15 cellular contexts compared by ENCODE assay signal in genomic region chr1:34785875-34786470, GRCh38. TPM values are rescaled to one million over a fixed set of nuclear protein-coding genes. Genes with fewer than 3 reads are reported as not detected.
DNase-seq lines count a peak whose midpoint lies in the region; ATAC-seq and TF ChIP-seq lines count a peak whose summit lies in the region.
"Had no signal": no experiment of that assay in that cellular context is flagged by ENCODE, and none has a peak within 500 bp of the region (broad histone marks: within the 10 kb centered on the region; RNA-seq: fewer than 3 reads in every experiment).

No MANE protein-coding gene starts in this region.

- CTCF ChIA-PET in HEK293 (lab: Yijun Ruan, JAX) (interaction anchor here (0.6 to 3.8 kb wide), 19 partner anchors 9 to 779 kb away, joined by 3 to 28 read pairs (median 3); partner anchors contain the start of gene GJB4), mammary epithelial cell (lab: Charles Lee; ENCODE audit: low non-redundant PET) (interaction anchor here (0.9 kb wide), 1 partner anchor 43 kb away, joined by 3 read pairs; no protein-coding TSS in a partner anchor)

- H3K9ac ChIP-seq in Loucy (ENCODE audit: low read depth, low read length, poor library complexity, severe bottlenecking) (no peak overlapping the region), mammary epithelial cell (ENCODE audit: insufficient read depth, low read length) (no peak overlapping the region), smooth muscle cell (ENCODE audit: low read depth) (no peak overlapping the region)

- POLR2A ChIA-PET in HEK293 (lab: Yijun Ruan, JAX), result interaction anchor here (0.9 kb wide), 1 partner anchor 73 kb away, joined by 4 read pairs; the partner anchor contains the start of gene SMIM12

- intact Hi-C loops in mammary epithelial cell (cut with micrococcal nuclease), result loop anchor here (1.0 to 5.0 kb wide), 3 partner anchors 44 to 986 kb away; no protein-coding TSS in a partner anchor
- intact Hi-C loops in posterior vena cava (cut with DNase I), result loop anchor here (5.0 kb wide), 2 partner anchors 66 to 81 kb away; no protein-coding TSS in a partner anchor

- H2AFZ ChIP-seq in Loucy (ENCODE audit: low read length) (0 out of 2 replicates have a peak overlapping the region, but pooled peaks have one; percentile 20), mammary epithelial cell (ENCODE audit: low read depth, low read length) (no peak overlapping the region), smooth muscle cell (ENCODE audit: low read depth) (no peak overlapping the region)

- DNase-seq in mammary epithelial cell (no peak), posterior vena cava (ENCODE audit: low spot score) (peak; percentile 62), smooth muscle cell (lab: John Stamatoyannopoulos, UW; ENCODE audit: unreplicated experiment) (no peak)
- DNase-seq: GOT3 had no signal

- 58% methylated on average over 4 of the region's 4 CpGs for WGBS in mammary epithelial cell (ENCODE audit: low coverage, missing lambda C conversion rate)
- 74% methylated on average over 4 of the region's 4 CpGs for WGBS in smooth muscle cell (ENCODE audit: low lambda C conversion rate)

- dilution Hi-C loops in mammary epithelial cell (cut with HindIII; ENCODE audit: low sequenced_read_pairs), result no loop called here

- no peaks in the 10 kb centered on the region for H3K9me2 ChIP-seq in Loucy (replicated peaks; ENCODE audit: low read depth, low read length)

- no peaks in the 10 kb centered on the region for H3K4me1 ChIP-seq in HEK293 (ENCODE audit: control insufficient read depth, insufficient read depth, low read length)
- H3K4me1 ChIP-seq in Loucy (ENCODE audit: insufficient read depth, low read length, poor library complexity, severe bottlenecking), result no peaks in the 10 kb centered on the region
- peaks cover 37% of the 10 kb centered on the region for H3K4me1 ChIP-seq in mammary epithelial cell (ENCODE audit: insufficient read depth, low read length)
- H3K4me1 ChIP-seq in smooth muscle cell (ENCODE audit: low read depth), result peaks cover 7% of the 10 kb centered on the region
- H3K4me1 ChIP-seq: BE2C, SJCRH30 had no signal

- no peak overlapping the region for H3K4me3 ChIP-seq in HEK293 (ENCODE audit: low read depth, low read length)
- H3K4me3 ChIP-seq in Loucy (ENCODE audit: low read length, poor library complexity, severe bottlenecking), result no peak overlapping the region
- no peak overlapping the region for H3K4me3 ChIP-seq in mammary epithelial cell (replicated peaks in 1 of 3; ENCODE audit: insufficient read depth in 1 of 3, low read depth in 2 of 3, low read length in 3 of 3)
- H3K4me3 ChIP-seq in smooth muscle cell, result no peak overlapping the region
- H3K4me3 ChIP-seq: SJCRH30 had no signal

- H3K9me3 ChIP-seq in HEK293 (ENCODE audit: control insufficient read depth, insufficient read depth, low read depth, low read length), result no peaks in the 10 kb centered on the region
- no peaks in the 10 kb centered on the region for H3K9me3 ChIP-seq in Loucy (ENCODE audit: insufficient read depth, low read depth, low read length)
- H3K9me3 ChIP-seq in mammary epithelial cell (replicated peaks; ENCODE audit: insufficient read depth, low read length), result no peaks in the 10 kb centered on the region
- no peaks in the 10 kb centered on the region for H3K9me3 ChIP-seq in smooth muscle cell (replicated peaks; ENCODE audit: low read depth)
- H3K9me3 ChIP-seq: BE2C, SJCRH30 had no signal

- H3K79me2 ChIP-seq in Loucy (ENCODE audit: insufficient read depth, low read length) (no peaks in the 10 kb centered on the region), mammary epithelial cell (ENCODE audit: insufficient read depth, low read length) (peaks cover 53% of the 10 kb centered on the region), smooth muscle cell (ENCODE audit: low read depth) (no peaks in the 10 kb centered on the region)

- in situ Hi-C loops in mammary epithelial cell (cut with MboI; ENCODE audit: low sequenced_read_pairs in 2 of 2), result no loop called here

- H3F3A ChIP-seq in Loucy (ENCODE audit: low read depth) (no peaks in the 10 kb centered on the region), smooth muscle cell (ENCODE audit: low read depth) (no peaks in the 10 kb centered on the region)

- H3K36me3 ChIP-seq in HEK293 (ENCODE audit: control insufficient read depth in 2 of 2, insufficient read depth in 1 of 2, low read length in 2 of 2) (no peaks in the 10 kb centered on the region), Loucy (ENCODE audit: insufficient read depth, low read length) (no peaks in the 10 kb centered on the region), mammary epithelial cell (ENCODE audit: insufficient read depth, low read length) (peaks cover 26% of the 10 kb centered on the region), smooth muscle cell (ENCODE audit: low read depth) (no peaks in the 10 kb centered on the region)
- H3K36me3 ChIP-seq: BE2C, SJCRH30 had no signal

- no peak overlapping the region for H3K4me2 ChIP-seq in Loucy (ENCODE audit: low read depth, low read length, poor library complexity, severe bottlenecking)
- H3K4me2 ChIP-seq in mammary epithelial cell (ENCODE audit: insufficient read depth, low read depth, low read length), result peak overlapping the region; percentile 10
- no peak overlapping the region for H3K4me2 ChIP-seq in smooth muscle cell

- H3K27ac ChIP-seq in HEK293 (ENCODE audit: extremely low read depth, low read depth, low read length) (no peak overlapping the region), mammary epithelial cell (ENCODE audit: insufficient read depth, low read depth, low read length) (no peak overlapping the region), smooth muscle cell (ENCODE audit: low read depth) (no peak overlapping the region)
- H3K27ac ChIP-seq: SJCRH30 had no signal

- no peaks in the 10 kb centered on the region for H3K27me3 ChIP-seq in Loucy (ENCODE audit: insufficient read depth, low read length, poor library complexity, severe bottlenecking)
- no peaks in the 10 kb centered on the region for H3K27me3 ChIP-seq in mammary epithelial cell (ENCODE audit: insufficient read depth, low read length)
- H3K27me3 ChIP-seq in smooth muscle cell (ENCODE audit: low read depth), result peaks cover 28% of the 10 kb centered on the region
- H3K27me3 ChIP-seq: SJCRH30 had no signal

- TF ChIP-seq CTCF in HEK293 (tag by site-specific recombination; IDR thresholded peaks at IDR 0.05), result no peak
- TF ChIP-seq CTCF in Loucy (conservative IDR thresholded peaks at IDR 0.05; ENCODE audit: low read length), result no peak
- no peak for TF ChIP-seq CTCF in mammary epithelial cell (conservative IDR thresholded peaks at IDR 0.05 in 1 of 2, IDR thresholded peaks at IDR 0.05 in 1 of 2; ENCODE audit: extremely low read depth in 1 of 2, insufficient read depth in 1 of 2, low read depth in 1 of 2, low read length in 2 of 2)
- TF ChIP-seq CTCF in smooth muscle cell (IDR thresholded peaks at IDR 0.05; ENCODE audit: borderline replicate concordance, insufficient read depth, poor library complexity, severe bottlenecking), result no peak

- TSS peak; percentile 0 for BruUV-seq in mammary epithelial cell (replicated peaks; lab: Mats Ljungman, UMichigan)

- H4K20me1 ChIP-seq in Loucy (ENCODE audit: insufficient read depth, low read length, poor library complexity, severe bottlenecking) (no peaks in the 10 kb centered on the region), mammary epithelial cell (ENCODE audit: insufficient read depth, low read length) (peaks cover 3% of the 10 kb centered on the region), smooth muscle cell (ENCODE audit: low read depth) (no peaks in the 10 kb centered on the region)

- ATAC-seq in HG02970 (IDR thresholded peaks at IDR 0.05; ENCODE audit: low FRiP score, unreplicated experiment) (no peak), esophagus mucosa (no peak)

TF ChIP-seq in HEK293, 187 proteins besides CTCF, POLR2A, EP300 and RAD21:
- 0 out of 2 replicates have a peak, but pooled peaks have one; percentile 20 for TF ChIP-seq ZBTB20 (tag by site-specific recombination; IDR thresholded peaks at IDR 0.05)
- TF ChIP-seq ZFHX2 (tag by site-specific recombination; conservative IDR thresholded peaks at IDR 0.05), result 0 out of 2 replicates have a peak, but pooled peaks have one; percentile 9
- TF ChIP-seq SALL2 (tag by site-specific recombination; IDR thresholded peaks at IDR 0.05; ENCODE audit: borderline replicate concordance), result no peak
TF ChIP-seq in HEK293: peak in this region for 2.

RNA-seq across cellular contexts. Expression of gene GJB3, which starts 5.0 kb away (rescaled TPM):
- total RNA-seq in mammary epithelial cell (100 to 1,000 TPM in 1 of 2 donors, 10 to 100 TPM in 1; 24.8 to 188 TPM), posterior vena cava (not detected), esophagus mucosa (61.7 TPM), smooth muscle cell (5.6 and 10.0 TPM in 2 replicates)
- polyA plus RNA-seq in mammary epithelial cell (232 TPM), smooth muscle cell (2.9 and 13.1 TPM in 2 replicates)
- polyA minus RNA-seq in mammary epithelial cell, result 157 TPM
- total RNA-seq: Daoy, LHCN-M2, RPMI7951, SJCRH30 had no signal
- polyA plus RNA-seq: AG04450 had no signal

RNA-seq across cellular contexts. Expression of gene GJA4, which starts 6.8 kb away (rescaled TPM):
- not detected for total RNA-seq in mammary epithelial cell
- 0.07 TPM for polyA plus RNA-seq in mammary epithelial cell
- polyA minus RNA-seq in mammary epithelial cell, result not detected
- 10 to 100 TPM; 21.8 to 26.8 TPM for total RNA-seq in posterior vena cava
- total RNA-seq in esophagus mucosa, result 2.0 TPM
- not detected in 2 replicates for total RNA-seq in smooth muscle cell
- polyA plus RNA-seq in smooth muscle cell, result 0.35 TPM in 1 of 2 replicates, not detected in the other
- total RNA-seq: Daoy, HFFc6, LHCN-M2, RPMI7951, SJCRH30 had no signal
- polyA plus RNA-seq: AG04450 had no signal

RNA-seq across cellular contexts. Expression of gene GJB4, which starts 26.4 kb away (rescaled TPM):
- total RNA-seq in mammary epithelial cell (1 to 10 TPM in 1 of 2 donors, under 1 TPM in 1; 0.17 to 1.7 TPM), posterior vena cava (not detected), esophagus mucosa (1.4 TPM), smooth muscle cell (0.67 and 0.85 TPM in 2 replicates)
- polyA plus RNA-seq in mammary epithelial cell (8.5 TPM), smooth muscle cell (0.39 TPM in 1 of 2 replicates, not detected in the other)
- polyA minus RNA-seq in mammary epithelial cell, result 5.3 TPM
- total RNA-seq: HFFc6, LHCN-M2, RPMI7951, SJCRH30 had no signal
- polyA plus RNA-seq: AG04450 had no signal

RNA-seq across cellular contexts. Expression of gene GJB5, which starts 31.1 kb away (rescaled TPM):
- total RNA-seq in mammary epithelial cell (10 to 100 TPM; 28.2 to 95.5 TPM), posterior vena cava (not detected), esophagus mucosa (78.8 TPM), smooth muscle cell (7.3 and 8.8 TPM in 2 replicates)
- polyA plus RNA-seq in mammary epithelial cell (268 TPM), smooth muscle cell (2.5 and 10.4 TPM in 2 replicates)
- 166 TPM for polyA minus RNA-seq in mammary epithelial cell
- total RNA-seq: Daoy, LHCN-M2, RPMI7951, SJCRH30 had no signal
- polyA plus RNA-seq: AG04450 had no signal
